9 cellular contexts compared by ENCODE assay signal in genomic region chr5:141617128-141617527, GRCh38. TPM values are rescaled to one million over a fixed set of nuclear protein-coding genes. Genes with fewer than 3 reads are reported as not detected.
DNase-seq lines count a peak whose midpoint lies in the region; ATAC-seq, FAIRE-seq and TF ChIP-seq lines count a peak whose summit lies in the region.
"Had no signal": no experiment of that assay in that cellular context is flagged by ENCODE, and none has a peak within 500 bp of the region (broad histone marks: within the 10 kb centered on the region; RNA-seq: fewer than 3 reads in every experiment).

No MANE protein-coding gene starts in this region.

- FAIRE-seq in frontal cortex (lab: Jason Lieb, UNC): no peak

- H3K9me3 Mint-ChIP-seq in Caco-2 (ENCODE audit: unreplicated experiment) (no peaks in the 10 kb centered on the region), endodermal cell (no peaks in the 10 kb centered on the region)

- H3K36me3 ChIP-seq in Caco-2 (ENCODE audit: control insufficient read depth, insufficient read depth, low read length): 0 out of 2 replicates have a peak, but pooled peaks cover 2% of the 10 kb centered on the region
- H3K36me3 ChIP-seq in OCI-LY3 (replicated peaks; ENCODE audit: low read depth, low read length): peaks cover 31% of the 10 kb centered on the region
- peaks cover 28% of the 10 kb centered on the region for H3K36me3 ChIP-seq in endodermal cell (ENCODE audit: control insufficient read depth, insufficient read depth, low read length)
- H3K36me3 ChIP-seq in neutrophil: peaks cover 25% of the 10 kb centered on the region

- peaks cover 59% of the 10 kb centered on the region for H3K79me2 ChIP-seq in OCI-LY3 (ENCODE audit: low read length)

- no peak for DNase-seq in Caco-2
- DNase-seq in endodermal cell: no peak
- no peak for DNase-seq in frontal cortex (ENCODE audit: low spot score in 2 of 2)

- H4K20me1 ChIP-seq in OCI-LY3 (ENCODE audit: insufficient read depth, low read length): no peaks in the 10 kb centered on the region

- ATAC-seq in HG03442 (IDR thresholded peaks at IDR 0.05; ENCODE audit: unreplicated experiment) (no peak), GM18502 (IDR thresholded peaks at IDR 0.05; ENCODE audit: poor library complexity, unreplicated experiment) (no peak), GM21737 (IDR thresholded peaks at IDR 0.05; ENCODE audit: unreplicated experiment) (no peak)

- intact Hi-C loops in Caco-2 (cut with micrococcal nuclease; ENCODE audit: unreplicated experiment): no loop called here

- H3K9me3 ChIP-seq in Caco-2: no peaks in the 10 kb centered on the region
- no peaks in the 10 kb centered on the region for H3K9me3 ChIP-seq in OCI-LY3 (ENCODE audit: insufficient read depth, low read length)
- no peaks in the 10 kb centered on the region for H3K9me3 ChIP-seq in endodermal cell (ENCODE audit: control insufficient read depth, low read length)
- no peaks in the 10 kb centered on the region for H3K9me3 ChIP-seq in neutrophil
- H3K9me3 ChIP-seq: SJSA1 had no signal

- H3K36me3 Mint-ChIP-seq in Caco-2 (ENCODE audit: insufficient read depth, unreplicated experiment) (peaks cover 41% of the 10 kb centered on the region), endodermal cell (ENCODE audit: low read depth) (peaks cover 12% of the 10 kb centered on the region)

- peaks cover 21% of the 10 kb centered on the region for H3K4me1 Mint-ChIP-seq in Caco-2 (ENCODE audit: low read depth, unreplicated experiment)
- peaks cover 41% of the 10 kb centered on the region for H3K4me1 Mint-ChIP-seq in endodermal cell

- H3K27me3 ChIP-seq in Caco-2 (replicated peaks; ENCODE audit: control insufficient read depth, insufficient read depth, low read length): no peaks in the 10 kb centered on the region
- H3K27me3 ChIP-seq in OCI-LY3 (ENCODE audit: low read depth, low read length): no peaks in the 10 kb centered on the region
- no peaks in the 10 kb centered on the region for H3K27me3 ChIP-seq in endodermal cell (ENCODE audit: control insufficient read depth, insufficient read depth, low read length, poor library complexity, severe bottlenecking)
- no peaks in the 10 kb centered on the region for H3K27me3 ChIP-seq in neutrophil
- H3K27me3 ChIP-seq: SJSA1 had no signal

- H3K27me3 Mint-ChIP-seq in Caco-2 (ENCODE audit: insufficient read depth, unreplicated experiment): no peaks in the 10 kb centered on the region
- H3K27me3 Mint-ChIP-seq in endodermal cell (ENCODE audit: insufficient read depth): no peaks in the 10 kb centered on the region

- no TSS peak for BruUV-seq in Caco-2 (replicated peaks; lab: Mats Ljungman, UMichigan)

- 81% methylated on average over 2 of the region's 2 CpGs; no CpG with 5 or more reads in 1 of the 2 experiments for WGBS in endodermal cell (ENCODE audit: insufficient coverage in 1 of 2, insufficient read length in 1 of 2), 2 experiments

- TF ChIP-seq CTCF in Caco-2 (IDR thresholded peaks at IDR 0.05; ENCODE audit: insufficient read depth in 1 of 2, low read depth in 1 of 2, low read length in 1 of 2, severe bottlenecking in 1 of 2, unreplicated experiment in 1 of 2) (no peak), OCI-LY3 (IDR thresholded peaks at IDR 0.05; ENCODE audit: low read depth, low read length) (no peak), endodermal cell (conservative IDR thresholded peaks at IDR 0.05) (no peak), neutrophil (IDR thresholded peaks at IDR 0.05) (no peak)

- H3K27ac ChIP-seq in OCI-LY3 (ENCODE audit: low read length): no peak overlapping the region
- H3K27ac ChIP-seq in endodermal cell (ENCODE audit: low read depth, low read length): no peak overlapping the region
- peak overlapping the region; percentile 97 for H3K27ac ChIP-seq in neutrophil

- H3K9ac ChIP-seq in OCI-LY3 (ENCODE audit: low read length): no peak overlapping the region
- peak overlapping the region; percentile 90 for H3K9ac ChIP-seq in endodermal cell (ENCODE audit: extremely low read depth, low read length, poor library complexity, severe bottlenecking)

- H3K4me3 ChIP-seq in Caco-2 (ENCODE audit: low read depth, low read length) (peak overlapping the region; percentile 87), OCI-LY3 (ENCODE audit: low read length) (no peak overlapping the region), endodermal cell (ENCODE audit: low read length) (peak overlapping the region; percentile 83), neutrophil (ENCODE audit: low read depth in 1 of 2, low read length in 1 of 2) (peak overlapping the region; percentile 87 to 92)

- CTCF ChIA-PET in Caco-2 (lab: Charles Lee): interaction anchor here (0.5 to 3.2 kb wide), 4 partner anchors 17 to 53 kb away, joined by 3 to 40 read pairs (median 14); partner anchors contain the start of genes HDAC3 and RELL2

- no peak overlapping the region for H2AFZ ChIP-seq in OCI-LY3 (ENCODE audit: low read depth, low read length)

- H3K4me3 Mint-ChIP-seq in Caco-2 (ENCODE audit: unreplicated experiment) (peak overlapping the region; percentile 89), endodermal cell (peak overlapping the region; percentile 94)

- POLR2A ChIA-PET in Caco-2 (lab: Charles Lee): interaction anchor here (0.6 to 2.6 kb wide), 3 partner anchors 20 to 41 kb away, joined by 4 to 57 read pairs (median 9); partner anchors contain the start of genes HDAC3 and RELL2

- peak overlapping the region; percentile 98; the same call in 1 of the 2 replicates for H3K4me2 ChIP-seq in OCI-LY3 (ENCODE audit: low read length)

- peak overlapping the region; percentile 96 for H3K27ac Mint-ChIP-seq in Caco-2 (ENCODE audit: unreplicated experiment)
- peak overlapping the region; percentile 97 for H3K27ac Mint-ChIP-seq in endodermal cell

- peaks cover 34% of the 10 kb centered on the region for H3K4me1 ChIP-seq in Caco-2
- peaks cover 22% of the 10 kb centered on the region for H3K4me1 ChIP-seq in OCI-LY3 (ENCODE audit: low read length)
- H3K4me1 ChIP-seq in endodermal cell (ENCODE audit: control insufficient read depth, insufficient read depth, low read length): peaks cover 9% of the 10 kb centered on the region
- H3K4me1 ChIP-seq in neutrophil (ENCODE audit: control insufficient read depth in 1 of 2, insufficient read depth in 1 of 2, low read depth in 1 of 2, low read length in 1 of 2): peaks cover 50 to 60% of the 10 kb centered on the region in 2 experiments

RNA-seq across cellular contexts. Expression of gene DIAPH1, which starts 1.7 kb away (rescaled TPM):
- 161 and 167 TPM in 2 replicates for total RNA-seq in Caco-2 (2022)
- 100 to 1,000 TPM; 104 to 106 TPM for total RNA-seq in endodermal cell
- polyA plus RNA-seq in endodermal cell (2013, experiment 1 of 2): 55.4 TPM
- polyA plus RNA-seq in endodermal cell (2013, experiment 2 of 2): 53.9 TPM
- total RNA-seq in frontal cortex: 22.4 TPM

RNA-seq across cellular contexts. Expression of gene HDAC3, which starts 19.5 kb away (rescaled TPM):
- total RNA-seq in Caco-2 (2022): 73.0 and 74.5 TPM in 2 replicates
- total RNA-seq in endodermal cell: 10 to 100 TPM; 73.3 to 78.9 TPM
- 91.5 TPM for polyA plus RNA-seq in endodermal cell (2013, experiment 1 of 2)
- 74.8 TPM for polyA plus RNA-seq in endodermal cell (2013, experiment 2 of 2)
- total RNA-seq in frontal cortex: 44.8 TPM

RNA-seq across cellular contexts. Expression of gene RELL2, which starts 19.7 kb away (rescaled TPM):
- total RNA-seq in Caco-2 (2022): 8.7 and 13.6 TPM in 2 replicates
- total RNA-seq in endodermal cell: 1 to 10 TPM; 3.1 to 6.2 TPM
- polyA plus RNA-seq in endodermal cell (2013, experiment 1 of 2): 6.4 TPM
- polyA plus RNA-seq in endodermal cell (2013, experiment 2 of 2): 3.8 TPM
- total RNA-seq in frontal cortex: 7.3 TPM

RNA-seq across cellular contexts. Expression of gene FCHSD1, which starts 34.1 kb away (rescaled TPM):
- total RNA-seq in Caco-2 (2022): 25.0 and 26.8 TPM in 2 replicates
- total RNA-seq in endodermal cell: 10 to 100 TPM; 34.8 to 41.7 TPM
- polyA plus RNA-seq in endodermal cell (2013, experiment 1 of 2): 30.3 TPM
- 23.9 TPM for polyA plus RNA-seq in endodermal cell (2013, experiment 2 of 2)
- 0.82 TPM for total RNA-seq in frontal cortex
